ENCODE assay signal across 1 cellular context in genomic region chr14:104277416-104278213, GRCh38.
TF ChIP-seq lines count a peak whose summit lies in the region.

No MANE protein-coding gene starts in this region.

TF ChIP-seq in GM23338, 12 proteins besides CTCF, POLR2A, EP300 and RAD21 (continued from another document):
- no peak for TF ChIP-seq ZNF462 (CRISPR knock-in tag; IDR thresholded peaks at IDR 0.05)
TF ChIP-seq in GM23338: peak in this region for 0.
